Comparison of ENCODE assay signal across 26 cellular contexts in genomic region chr5:38360323-38361061, GRCh38.
"Had no signal": no experiment of that assay in that cellular context is flagged by ENCODE, and none has a peak within 500 bp of the region (broad histone marks: within the 10 kb centered on the region; RNA-seq: fewer than 3 reads in every experiment).

No MANE protein-coding gene starts in this region.

- DNase-seq: islet precursor cell; left ventricle myocardium inferior; mesendoderm; naive B cell; natural killer cell; nephron progenitor cell; occipital lobe; ovary; stimulated activated CD4-positive, alpha-beta T cell treated with anti-CD3 and anti-CD28 coated beads, Interleukin-12 subunit alpha, Interleukin-12 subunit beta, amount 100 ng/mL, for 4 hours; stimulated activated CD4-positive, alpha-beta T cell treated with anti-CD3 and anti-CD28 coated beads, Interleukin-15, amount 100 ng/mL, for 24 hours; stimulated activated CD4-positive, alpha-beta T cell treated with anti-CD3 and anti-CD28 coated beads, Interleukin-2, amount 100 ng/mL, for 24 hours; stimulated activated CD4-positive, alpha-beta T cell treated with anti-CD3 and anti-CD28 coated beads, Interleukin-4, amount 100 ng/mL, for 1 hour; stimulated activated naive B cell treated with anti-CD40 and anti-IgM and Interleukin-4, amounts not matched to agents 10 μg/mL and 1 μg/mL and 100 μg/mL, for 72 hours; stimulated activated naive CD8-positive, alpha-beta T cell treated with anti-CD3 and anti-CD28 coated beads, Interleukin-15, Interleukin-2, amounts not matched to agents 100 U/mL and 50 U/mL, for 24 hours; stomach; testis; thyroid gland; transverse colon; upper lobe of left lung had no signal

- ATAC-seq: natural killer cell; sciatic nerve; stimulated activated naive B cell treated with anti-CD40 and anti-IgM and Interleukin-4, amounts not matched to agents 10 μg/mL and 1 μg/mL and 100 μg/mL, for 72 hours; stimulated activated naive CD8-positive, alpha-beta T cell treated with anti-CD3 and anti-CD28 coated beads, Interleukin-15, Interleukin-2, amounts not matched to agents 100 U/mL and 50 U/mL, for 24 hours had no signal

- H3K27ac ChIP-seq: left ventricle myocardium inferior, neural progenitor cell, neutrophil, ovary, right atrium auricular region, skin epidermis, stomach, testis, thyroid gland, transverse colon, upper lobe of left lung, vagina had no signal

- H3K4me2 ChIP-seq: neural progenitor cell had no signal

- H3K36me3 ChIP-seq: left ventricle myocardium inferior, neural progenitor cell, neutrophil, ovary, right atrium auricular region, stomach, thyroid gland, transverse colon, upper lobe of left lung, vagina had no signal

- H3K4me1 ChIP-seq: left ventricle myocardium inferior, neural progenitor cell, right atrium auricular region, stomach, testis, thyroid gland, transverse colon, upper lobe of left lung, vagina had no signal

- H2AFZ ChIP-seq: neural progenitor cell had no signal

- H3K9me3 ChIP-seq: left ventricle myocardium inferior, neutrophil, ovary, right atrium auricular region, stomach, testis, thyroid gland, transverse colon, upper lobe of left lung, vagina had no signal

- H3K27me3 ChIP-seq: neural progenitor cell, neutrophil, ovary, right atrium auricular region, stomach, testis, thyroid gland, transverse colon, upper lobe of left lung, vagina had no signal

- H3K4me3 ChIP-seq: left ventricle myocardium inferior, lung, neural progenitor cell, ovary, right atrium auricular region, skin epidermis, stomach, testis, thyroid gland, transverse colon, upper lobe of left lung, vagina had no signal
